ENCODE assay signal across 8 cellular contexts in genomic region chr9:89497181-89497963, GRCh38. TPM values are rescaled to one million over a fixed set of nuclear protein-coding genes. Genes with fewer than 3 reads are reported as not detected.
DNase-seq lines count a peak whose midpoint lies in the region; ATAC-seq and TF ChIP-seq lines count a peak whose summit lies in the region.

No MANE protein-coding gene starts in this region.

- in situ Hi-C loops in ACHN (cut with HindIII; ENCODE audit: low pct_ligation_motif_present, low pct_unique_long_range_greater_than_20kb, low sequenced_read_pairs) = no loop called here

- peak; percentile 34 for ATAC-seq in HG03095 (IDR thresholded peaks at IDR 0.05; ENCODE audit: unreplicated experiment)

- peaks cover 41% of the 10 kb centered on the region for H3K36me3 Mint-ChIP-seq in activated T-helper 2 cell treated with anti-CD3 and anti-CD28 coated beads, Interferon-gamma antibody, Interleukin-2, Interleukin-4, amounts not matched to agents 10 μg/mL and 5 μg/mL and 100 μg/mL, durations not matched to agents 14 hours and 24 hours and 36 hours (ENCODE audit: low read depth)

- no peak for TF ChIP-seq CTCF in retinal pigment epithelial cell (conservative IDR thresholded peaks at IDR 0.05; ENCODE audit: low read depth, low read length)

- DNase-seq in NCI-H345 (lab: John Stamatoyannopoulos, UW) = peak; percentile 16
- DNase-seq in NCI-H345 treated with DMSO at 0.1 percent for 48 hours (lab: John Stamatoyannopoulos, UW; ENCODE audit: unreplicated experiment) = no peak
- no peak for DNase-seq in activated T-helper 2 cell treated with anti-CD3 and anti-CD28 coated beads, Interferon-gamma antibody, Interleukin-2, Interleukin-4, amounts not matched to agents 10 μg/mL and 5 μg/mL and 100 μg/mL, durations not matched to agents 14 hours and 24 hours and 36 hours (ENCODE audit: low spot score)
- peak; percentile 74 for DNase-seq in cardiac septum (ENCODE audit: low spot score)
- DNase-seq in retinal pigment epithelial cell (ENCODE audit: low read depth) = no peak
- DNase-seq in medulla oblongata (ENCODE audit: extremely low spot score) = no peak
- no peak for DNase-seq in ACHN

- H3K27me3 Mint-ChIP-seq in activated T-helper 2 cell treated with anti-CD3 and anti-CD28 coated beads, Interferon-gamma antibody, Interleukin-2, Interleukin-4, amounts not matched to agents 10 μg/mL and 5 μg/mL and 100 μg/mL, durations not matched to agents 14 hours and 24 hours and 36 hours (ENCODE audit: low read depth) = no peaks in the 10 kb centered on the region

- peak overlapping the region; percentile 77 for H3K27ac Mint-ChIP-seq in activated T-helper 2 cell treated with anti-CD3 and anti-CD28 coated beads, Interferon-gamma antibody, Interleukin-2, Interleukin-4, amounts not matched to agents 10 μg/mL and 5 μg/mL and 100 μg/mL, durations not matched to agents 14 hours and 24 hours and 36 hours

- peaks cover 78% of the 10 kb centered on the region for H3K4me1 Mint-ChIP-seq in activated T-helper 2 cell treated with anti-CD3 and anti-CD28 coated beads, Interferon-gamma antibody, Interleukin-2, Interleukin-4, amounts not matched to agents 10 μg/mL and 5 μg/mL and 100 μg/mL, durations not matched to agents 14 hours and 24 hours and 36 hours (ENCODE audit: low read depth)

- peak overlapping the region; percentile 87 for H3K4me3 Mint-ChIP-seq in activated T-helper 2 cell treated with anti-CD3 and anti-CD28 coated beads, Interferon-gamma antibody, Interleukin-2, Interleukin-4, amounts not matched to agents 10 μg/mL and 5 μg/mL and 100 μg/mL, durations not matched to agents 14 hours and 24 hours and 36 hours (ENCODE audit: low read depth)

- H3K9me3 Mint-ChIP-seq in activated T-helper 2 cell treated with anti-CD3 and anti-CD28 coated beads, Interferon-gamma antibody, Interleukin-2, Interleukin-4, amounts not matched to agents 10 μg/mL and 5 μg/mL and 100 μg/mL, durations not matched to agents 14 hours and 24 hours and 36 hours = no peaks in the 10 kb centered on the region

- peak overlapping the region; percentile 71 for H3K4me3 ChIP-seq in retinal pigment epithelial cell (ENCODE audit: low read length)

- intact Hi-C loops in activated T-helper 2 cell treated with anti-CD3 and anti-CD28 coated beads, Interferon-gamma antibody, Interleukin-2, Interleukin-4, amounts not matched to agents 10 μg/mL and 5 μg/mL and 100 μg/mL, durations not matched to agents 14 hours and 24 hours and 36 hours (cut with micrococcal nuclease) = no loop called here
- intact Hi-C loops in cardiac septum (cut with DNase I) = no loop called here

RNA-seq across cellular contexts. Expression of gene SEMA4D, which starts 0.5 kb away (rescaled TPM):
- total RNA-seq in activated T-helper 2 cell treated with anti-CD3 and anti-CD28 coated beads, Interferon-gamma antibody, Interleukin-2, Interleukin-4, amounts not matched to agents 10 μg/mL and 5 μg/mL and 100 μg/mL, durations not matched to agents 14 hours and 24 hours and 36 hours = 317 and 330 TPM in 2 replicates
- total RNA-seq in cardiac septum = 21.4 TPM

Comparison
In these comparisons a context has a peak if more than half of its experiments do, and no peak if none do; other contexts are left out.
1. DNase-seq: peak in NCI-H345 (single experiment) and cardiac septum (single experiment); none in NCI-H345 treated with DMSO at 0.1 percent for 48 hours (single experiment), activated T-helper 2 cell treated with anti-CD3 and anti-CD28 coated beads, Interferon-gamma antibody, Interleukin-2, Interleukin-4, amounts not matched to agents 10 μg/mL and 5 μg/mL and 100 μg/mL, durations not matched to agents 14 hours and 24 hours and 36 hours (single experiment), retinal pigment epithelial cell (single experiment), medulla oblongata (single experiment) and ACHN (single experiment).
2. RNA of gene SEMA4D, which starts 0.5 kb away (total RNA-seq): 317 to 330 TPM in activated T-helper 2 cell treated with anti-CD3 and anti-CD28 coated beads, Interferon-gamma antibody, Interleukin-2, Interleukin-4, amounts not matched to agents 10 μg/mL and 5 μg/mL and 100 μg/mL, durations not matched to agents 14 hours and 24 hours and 36 hours; 21.4 TPM in cardiac septum (single experiment); every median in the first group is over 10 times any median in the second.